In genomic region chr6:159701413-159701999, GRCh38 we compare ENCODE assay signal across 8 cellular contexts. TPM values are rescaled to one million over a fixed set of nuclear protein-coding genes. Genes with fewer than 3 reads are reported as not detected.
DNase-seq lines count a peak whose midpoint lies in the region; TF ChIP-seq lines count a peak whose summit lies in the region.

No MANE protein-coding gene starts in this region.

- no peaks in the 10 kb centered on the region for H3K27me3 ChIP-seq in BJ (ENCODE audit: control insufficient read depth, insufficient read depth, low read length)
- H3K27me3 ChIP-seq in neutrophil, result no peaks in the 10 kb centered on the region

- H3K36me3 Mint-ChIP-seq in progenitor cell of endocrine pancreas (ENCODE audit: insufficient read depth), result peaks cover 9% of the 10 kb centered on the region

- CTCF ChIA-PET in BJ (lab: Yijun Ruan, JAX), result interaction anchor here (0.7 to 2.7 kb wide), 3 partner anchors 10 to 440 kb away, joined by 3 to 11 read pairs (median 3); no protein-coding TSS in a partner anchor

- peak; percentile 93 for DNase-seq in BJ (ENCODE audit: low read depth)
- DNase-seq in NCI-H226, result peak; percentile 56
- DNase-seq in dermis microvascular lymphatic vessel endothelial cell (ENCODE audit: low read depth in 2 of 2), result peak; percentile 63 to 87
- DNase-seq in GF-D8 (lab: John Stamatoyannopoulos, UW), result no peak
- DNase-seq in cerebellar nuclear complex (lab: John Stamatoyannopoulos, UW), result no peak
- no peak for DNase-seq in SKM-1 (lab: John Stamatoyannopoulos, UW; ENCODE audit: unreplicated experiment)
- no peak for DNase-seq in progenitor cell of endocrine pancreas (ENCODE audit: low spot score, unreplicated experiment)

- peak overlapping the region; percentile 42 for H3K27ac ChIP-seq in neutrophil

- POLR2A ChIA-PET in BJ (lab: Charles Lee), result interaction anchor here (1.0 kb wide), 1 partner anchor 88 kb away, joined by 5 read pairs; the partner anchor contains the start of genes MRPL18 and TCP1

- H3K4me1 ChIP-seq in neutrophil (ENCODE audit: control insufficient read depth in 1 of 2, insufficient read depth in 1 of 2, low read depth in 1 of 2, low read length in 1 of 2), result peaks cover 3 to 19% of the 10 kb centered on the region in 2 experiments

- H3K4me3 ChIP-seq in BJ (ENCODE audit: low read depth, low read length) (no peak overlapping the region), neutrophil (ENCODE audit: low read depth in 1 of 2, low read length in 1 of 2) (no peak overlapping the region)

- no peaks in the 10 kb centered on the region for H3K9me3 ChIP-seq in neutrophil

- H3K27ac Mint-ChIP-seq in progenitor cell of endocrine pancreas, result no peak overlapping the region

- TF ChIP-seq CTCF in BJ (IDR thresholded peaks at IDR 0.05; ENCODE audit: insufficient read depth, low read depth, low read length), result no peak
- TF ChIP-seq CTCF in neutrophil (IDR thresholded peaks at IDR 0.05), result no peak
- TF ChIP-seq CTCF in progenitor cell of endocrine pancreas (IDR thresholded peaks at IDR 0.05; ENCODE audit: unreplicated experiment), result no peak

- H3K4me1 Mint-ChIP-seq in progenitor cell of endocrine pancreas (ENCODE audit: low read depth), result peaks cover 3% of the 10 kb centered on the region

- H3K36me3 ChIP-seq in BJ (ENCODE audit: control insufficient read depth, insufficient read depth, low read length) (no peaks in the 10 kb centered on the region), neutrophil (no peaks in the 10 kb centered on the region)

- no peak overlapping the region for H3K4me3 Mint-ChIP-seq in progenitor cell of endocrine pancreas (ENCODE audit: low read depth)

- no peaks in the 10 kb centered on the region for H3K27me3 Mint-ChIP-seq in progenitor cell of endocrine pancreas

- H3K9me3 Mint-ChIP-seq in progenitor cell of endocrine pancreas (ENCODE audit: low read depth), result peaks cover 10% of the 10 kb centered on the region

RNA-seq across cellular contexts. Expression of gene SOD2, which starts 8.5 kb away (rescaled TPM):
- polyA plus RNA-seq in BJ (2011; rRNA removed), result 39.4 and 42.1 TPM in 2 replicates
- 48.7 and 52.8 TPM in 2 replicates for polyA minus RNA-seq in BJ (2011; rRNA and poly(A)+ RNA removed)
- 206 and 419 TPM in 2 replicates for total RNA-seq in dermis microvascular lymphatic vessel endothelial cell
- total RNA-seq in progenitor cell of endocrine pancreas, result 64.8 and 68.9 TPM in 2 replicates

RNA-seq across cellular contexts. Expression of gene WTAP, which starts 25.8 kb away (rescaled TPM):
- polyA plus RNA-seq in BJ (2011; rRNA removed), result 10.0 and 23.3 TPM in 2 replicates
- 21.7 and 24.0 TPM in 2 replicates for polyA minus RNA-seq in BJ (2011; rRNA and poly(A)+ RNA removed)
- total RNA-seq in dermis microvascular lymphatic vessel endothelial cell (69.2 and 79.5 TPM in 2 replicates), progenitor cell of endocrine pancreas (126 and 131 TPM in 2 replicates)

Comparison
In these comparisons a context has a peak if more than half of its experiments do, and no peak if none do; other contexts are left out.
1. DNase-seq: peak in BJ (single experiment), NCI-H226 (single experiment) and dermis microvascular lymphatic vessel endothelial cell (2 of 2); none in GF-D8 (single experiment), cerebellar nuclear complex (0 of 2), SKM-1 (single experiment) and progenitor cell of endocrine pancreas (single experiment).